ENCODE assay signal across 20 cellular contexts in the genomic region with DNA sequence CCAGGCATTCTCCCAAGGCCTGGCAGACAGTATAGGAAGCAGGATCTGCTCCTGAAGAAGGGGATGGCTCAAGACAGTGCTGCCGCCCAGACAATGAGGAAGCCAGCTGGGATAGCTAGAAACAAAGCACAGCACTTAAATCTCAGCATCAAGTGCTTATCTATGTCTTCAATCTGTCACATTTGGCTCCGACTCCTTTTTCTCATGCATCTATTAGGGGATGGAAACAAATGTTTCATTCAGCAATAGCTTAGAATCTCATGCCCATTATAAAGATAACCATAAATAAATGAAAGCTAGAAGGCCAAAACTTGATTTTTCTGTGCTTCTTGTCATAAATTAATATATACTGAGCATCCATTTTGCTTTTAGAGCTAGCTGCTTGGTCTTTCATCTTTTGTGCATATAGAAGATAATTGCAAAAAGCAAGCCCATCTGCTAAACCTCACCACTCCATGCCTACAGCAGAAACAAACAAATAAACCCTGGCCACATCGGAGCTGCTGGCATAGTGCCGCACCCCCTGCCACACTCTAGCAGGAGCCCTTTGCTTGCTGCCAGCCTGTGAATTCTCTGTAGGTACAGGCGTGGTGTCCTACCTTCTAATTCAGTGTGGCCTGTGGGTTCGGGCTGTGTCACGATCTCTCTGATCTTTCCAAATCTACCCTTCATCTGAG.
"Had no signal": no experiment of that assay in that cellular context is flagged by ENCODE, and none has a peak within 500 bp of the region (broad histone marks: within the 10 kb centered on the region; RNA-seq: fewer than 3 reads in every experiment).

No MANE protein-coding gene starts in this region.

- H3K27me3 ChIP-seq: right atrium auricular region, transverse colon, vagina had no signal

- H3K36me3 Mint-ChIP-seq: activated CD4-positive, alpha-beta memory T cell treated with anti-CD3 and anti-CD28 coated beads for 36 hours; activated naive CD4-positive, alpha-beta T cell treated with anti-CD3 and anti-CD28 coated beads, Interleukin-2, amount 50 U/mL, for 72 hours; natural killer cell treated with Interleukin-12 subunit alpha and Interleukin-12 subunit beta and Interleukin-15 and Interleukin-18, amount 100 ng/mL, for 72 hours had no signal

- H3K27me3 Mint-ChIP-seq: activated CD4-positive, alpha-beta memory T cell treated with anti-CD3 and anti-CD28 coated beads for 36 hours; activated CD4-positive, alpha-beta T cell treated with anti-CD3 and anti-CD28 coated beads for 36 hours; natural killer cell treated with Interleukin-12 subunit alpha and Interleukin-12 subunit beta and Interleukin-15 and Interleukin-18, amount 100 ng/mL, for 72 hours; progenitor cell of endocrine pancreas had no signal

- H3K36me3 ChIP-seq: right atrium auricular region, transverse colon, vagina had no signal

- H3K27ac ChIP-seq: right atrium auricular region, transverse colon, vagina had no signal

- FAIRE-seq: kidney, small intestine had no signal

- H3K9me3 Mint-ChIP-seq: activated CD4-positive, alpha-beta memory T cell treated with anti-CD3 and anti-CD28 coated beads for 36 hours; activated naive CD4-positive, alpha-beta T cell treated with anti-CD3 and anti-CD28 coated beads, Interleukin-2, amount 50 U/mL, for 72 hours; natural killer cell treated with Interleukin-12 subunit alpha and Interleukin-12 subunit beta and Interleukin-15 and Interleukin-18, amount 100 ng/mL, for 72 hours had no signal

- H3K4me1 Mint-ChIP-seq: activated CD4-positive, alpha-beta T cell treated with anti-CD3 and anti-CD28 coated beads for 36 hours had no signal

- DNase-seq: activated CD4-positive, alpha-beta memory T cell treated with anti-CD3 and anti-CD28 coated beads for 36 hours; activated CD4-positive, alpha-beta T cell treated with anti-CD3 and anti-CD28 coated beads for 36 hours; activated gamma-delta T cell; activated T-cell treated with anti-CD3 and anti-CD28 coated beads, Interleukin-2, amount 50 U/mL, for 48 hours; cortex of kidney; effector CD4-positive, alpha-beta T cell; hypothalamus; kidney; mesenchymal stem cell; occipital lobe; small intestine; stimulated activated CD4-positive, alpha-beta T cell treated with anti-CD3 and anti-CD28 coated beads, Interleukin-4, amount 100 ng/mL, for 4 hours; stimulated activated CD8-positive, alpha-beta memory T cell treated with anti-CD3 and anti-CD28 coated beads, Interleukin-4, amount 100 ng/mL, for 48 hours; stimulated activated naive CD8-positive, alpha-beta T cell treated with anti-CD3 and anti-CD28 coated beads, Interleukin-15, Interleukin-2, amounts not matched to agents 100 U/mL and 50 U/mL, for 24 hours; transverse colon had no signal

- H3K4me3 Mint-ChIP-seq: activated CD4-positive, alpha-beta memory T cell treated with anti-CD3 and anti-CD28 coated beads for 36 hours; activated CD4-positive, alpha-beta T cell treated with anti-CD3 and anti-CD28 coated beads for 36 hours; natural killer cell treated with Interleukin-12 subunit alpha and Interleukin-12 subunit beta and Interleukin-15 and Interleukin-18, amount 100 ng/mL, for 72 hours had no signal

- H3K4me3 ChIP-seq: right atrium auricular region, transverse colon, vagina had no signal

- H3K9me3 ChIP-seq: right atrium auricular region, transverse colon, vagina had no signal

- H3K4me1 ChIP-seq: right atrium auricular region, transverse colon, vagina had no signal

- H3K27ac Mint-ChIP-seq: activated CD4-positive, alpha-beta memory T cell treated with anti-CD3 and anti-CD28 coated beads for 36 hours; activated CD4-positive, alpha-beta T cell treated with anti-CD3 and anti-CD28 coated beads for 36 hours; activated naive CD4-positive, alpha-beta T cell treated with anti-CD3 and anti-CD28 coated beads, Interleukin-2, amount 50 U/mL, for 72 hours; natural killer cell treated with Interleukin-12 subunit alpha and Interleukin-12 subunit beta and Interleukin-15 and Interleukin-18, amount 100 ng/mL, for 72 hours; progenitor cell of endocrine pancreas had no signal

- ATAC-seq: activated CD4-positive, alpha-beta T cell treated with anti-CD3 and anti-CD28 coated beads for 36 hours; activated naive CD4-positive, alpha-beta T cell treated with anti-CD3 and anti-CD28 coated beads, Interleukin-2, amount 50 U/mL, for 72 hours; natural killer cell treated with Interleukin-12 subunit alpha and Interleukin-12 subunit beta and Interleukin-15 and Interleukin-18, amount 100 ng/mL, for 72 hours; stimulated activated naive CD8-positive, alpha-beta T cell treated with anti-CD3 and anti-CD28 coated beads, Interleukin-15, Interleukin-2, amounts not matched to agents 100 U/mL and 50 U/mL, for 24 hours had no signal
